In the genomic region with DNA sequence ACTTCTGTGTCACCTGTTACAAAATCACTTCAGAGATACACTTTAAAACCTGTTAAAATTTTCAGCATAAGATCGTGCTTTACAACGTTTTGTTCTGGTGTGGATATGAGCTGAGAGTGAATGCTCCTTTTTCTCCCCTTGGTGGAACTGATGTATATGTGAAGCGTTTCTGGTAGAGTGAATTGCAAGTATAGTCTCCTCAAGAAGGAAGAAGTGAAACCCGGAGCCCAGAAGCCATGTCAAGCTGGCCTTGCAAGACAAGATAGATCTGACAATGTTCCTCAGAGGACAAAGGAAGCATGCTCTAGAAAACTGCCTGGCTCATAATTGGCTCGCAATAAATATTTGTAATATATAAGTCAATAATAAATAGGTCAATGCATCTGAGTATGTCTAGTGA, we compare ENCODE assay signal across 29 cellular contexts. TPM values are rescaled to one million over a fixed set of nuclear protein-coding genes. Genes with fewer than 3 reads are reported as not detected.
DNase-seq lines count a peak whose midpoint lies in the region; ATAC-seq and TF ChIP-seq lines count a peak whose summit lies in the region.
"Had no signal": no experiment of that assay in that cellular context is flagged by ENCODE, and none has a peak within 500 bp of the region (broad histone marks: within the 10 kb centered on the region; RNA-seq: fewer than 3 reads in every experiment).

No MANE protein-coding gene starts in this region.

- intact Hi-C loops in left ventricle myocardium inferior (cut with micrococcal nuclease): no loop called here

- H3K9me3 ChIP-seq in neural progenitor cell (ENCODE audit: low read depth): no peaks in the 10 kb centered on the region
- H3K9me3 ChIP-seq in left ventricle myocardium inferior (replicated peaks): no peaks in the 10 kb centered on the region
- H3K9me3 ChIP-seq: body of pancreas, esophagus squamous epithelium, SJCRH30, spleen, upper lobe of right lung had no signal

- H3K4me3 ChIP-seq in neural progenitor cell (no peak overlapping the region), left ventricle myocardium inferior (no peak overlapping the region), GM23338 (no peak overlapping the region)
- H3K4me3 ChIP-seq: body of pancreas, esophagus squamous epithelium, SJCRH30, spleen, upper lobe of right lung had no signal

- H3K9me3 Mint-ChIP-seq in neural progenitor cell (no peaks in the 10 kb centered on the region), GM23338 (no peaks in the 10 kb centered on the region)
- H3K9me3 Mint-ChIP-seq: activated CD4-positive, alpha-beta T cell treated with anti-CD3 and anti-CD28 coated beads, Interleukin-2, amount 10 ng/mL, durations not matched to agents 7 days and 5 days; activated naive CD8-positive, alpha-beta T cell treated with anti-CD3 and anti-CD28 coated beads, Interleukin-2, amount 50 U/mL, for 24 hours; T-helper 1 cell treated with Interleukin-12 subunit alpha and Interleukin-12 subunit beta and Interleukin-4 antibody, amounts not matched to agents 30 μg/mL and 1 μg/mL, for 36 hours had no signal

- no peaks in the 10 kb centered on the region for H3K27me3 ChIP-seq in neural progenitor cell
- H3K27me3 ChIP-seq in left ventricle myocardium inferior (ENCODE audit: low read depth): no peaks in the 10 kb centered on the region
- no peaks in the 10 kb centered on the region for H3K27me3 ChIP-seq in GM23338 (ENCODE audit: insufficient read depth)
- H3K27me3 ChIP-seq: body of pancreas, esophagus squamous epithelium, SJCRH30, spleen, upper lobe of right lung had no signal

- H4K20me1 ChIP-seq in neural progenitor cell (ENCODE audit: low read depth) (no peaks in the 10 kb centered on the region), GM23338 (replicated peaks; ENCODE audit: insufficient read depth) (no peaks in the 10 kb centered on the region)

- H3K27me3 Mint-ChIP-seq in neural progenitor cell (ENCODE audit: insufficient read depth, low read depth): peaks cover 2% of the 10 kb centered on the region
- no peaks in the 10 kb centered on the region for H3K27me3 Mint-ChIP-seq in GM23338 (ENCODE audit: insufficient read depth, low read depth, poor library complexity)
- H3K27me3 Mint-ChIP-seq: activated CD4-positive, alpha-beta T cell treated with anti-CD3 and anti-CD28 coated beads, Interleukin-2, amount 10 ng/mL, durations not matched to agents 7 days and 5 days; activated naive CD8-positive, alpha-beta T cell treated with anti-CD3 and anti-CD28 coated beads, Interleukin-2, amount 50 U/mL, for 24 hours had no signal

- peaks cover 13% of the 10 kb centered on the region for H3K4me1 ChIP-seq in neural progenitor cell
- H3K4me1 ChIP-seq in left ventricle myocardium inferior: no peaks in the 10 kb centered on the region
- H3K4me1 ChIP-seq in GM23338 (ENCODE audit: insufficient read depth): peaks cover 37% of the 10 kb centered on the region
- H3K4me1 ChIP-seq: body of pancreas, esophagus squamous epithelium, SJCRH30, spleen, upper lobe of right lung had no signal

- no peaks in the 10 kb centered on the region for H3K9me2 ChIP-seq in GM23338 (ENCODE audit: insufficient read depth)

- H3K79me2 ChIP-seq in neural progenitor cell (ENCODE audit: low read depth): no peaks in the 10 kb centered on the region
- H3K79me2 ChIP-seq in GM23338 (replicated peaks; ENCODE audit: insufficient read depth): no peaks in the 10 kb centered on the region

- H3K36me3 ChIP-seq in neural progenitor cell: no peaks in the 10 kb centered on the region
- no peaks in the 10 kb centered on the region for H3K36me3 ChIP-seq in left ventricle myocardium inferior
- H3K36me3 ChIP-seq in GM23338 (ENCODE audit: insufficient read depth): no peaks in the 10 kb centered on the region
- H3K36me3 ChIP-seq: esophagus squamous epithelium, SJCRH30, spleen, upper lobe of right lung had no signal

- H3K36me3 Mint-ChIP-seq in neural progenitor cell (no peaks in the 10 kb centered on the region), GM23338 (ENCODE audit: low read depth) (no peaks in the 10 kb centered on the region)

- peaks cover 2% of the 10 kb centered on the region for H3K4me1 Mint-ChIP-seq in neural progenitor cell
- peaks cover 30% of the 10 kb centered on the region for H3K4me1 Mint-ChIP-seq in GM23338
- H3K4me1 Mint-ChIP-seq: activated CD4-positive, alpha-beta T cell treated with anti-CD3 and anti-CD28 coated beads, Interleukin-2, amount 10 ng/mL, durations not matched to agents 7 days and 5 days had no signal

- H3K4me2 ChIP-seq in neural progenitor cell (peak overlapping the region; percentile 32), GM23338 (no peak overlapping the region)
- H3K4me2 ChIP-seq: KMS-11 had no signal

- ATAC-seq in GM19324 (IDR thresholded peaks at IDR 0.05; ENCODE audit: low FRiP score, unreplicated experiment) (peak; percentile 49), HG02884 (IDR thresholded peaks at IDR 0.05; ENCODE audit: unreplicated experiment) (peak; percentile 65), GM23338 (no peak), HG03135 (IDR thresholded peaks at IDR 0.05; ENCODE audit: unreplicated experiment) (no peak)
- ATAC-seq: activated naive CD8-positive, alpha-beta T cell treated with anti-CD3 and anti-CD28 coated beads, Interleukin-2, amount 50 U/mL, for 24 hours; body of pancreas; PC-3; upper lobe of right lung had no signal

- DNase-seq in NOMO-1 (lab: John Stamatoyannopoulos, UW; ENCODE audit: unreplicated experiment in 2 of 2): peak; percentile 53 to 95
- DNase-seq in neural progenitor cell (ENCODE audit: low spot score): no peak
- DNase-seq in left ventricle myocardium inferior: no peak
- DNase-seq in GM23338 (ENCODE audit: low spot score): no peak
- DNase-seq: activated CD4-positive, alpha-beta T cell treated with anti-CD3 and anti-CD28 coated beads, Interleukin-2, amount 10 ng/mL, durations not matched to agents 7 days and 5 days; activated CD8-positive, alpha-beta memory T cell treated with anti-CD3 and anti-CD28 coated beads, Interleukin-2, amount 50 U/mL, for 4 hours; activated effector memory CD4-positive, alpha-beta T cell treated with Interleukin-2 at 50 U/mL for 16 hours; activated naive CD8-positive, alpha-beta T cell treated with anti-CD3 and anti-CD28 coated beads, Interleukin-2, amount 50 U/mL, for 24 hours; AML-193; body of pancreas; esophagus squamous epithelium; kidney glomerular epithelial cell; NCI-H1417; NCI-H510A treated with DMSO at 0.1 percent for 48 hours; PC-3; SJCRH30; spleen; stimulated activated CD4-positive, alpha-beta T cell treated with anti-CD3 and anti-CD28 coated beads, Interleukin-4, amount 100 ng/mL, for 24 hours; upper lobe of right lung had no signal

- H3K27ac Mint-ChIP-seq in neural progenitor cell (no peak overlapping the region), GM23338 (no peak overlapping the region)
- H3K27ac Mint-ChIP-seq: activated CD4-positive, alpha-beta T cell treated with anti-CD3 and anti-CD28 coated beads, Interleukin-2, amount 10 ng/mL, durations not matched to agents 7 days and 5 days; activated naive CD8-positive, alpha-beta T cell treated with anti-CD3 and anti-CD28 coated beads, Interleukin-2, amount 50 U/mL, for 24 hours; T-helper 1 cell treated with Interleukin-12 subunit alpha and Interleukin-12 subunit beta and Interleukin-4 antibody, amounts not matched to agents 30 μg/mL and 1 μg/mL, for 36 hours had no signal

- no peak overlapping the region for H3K9ac ChIP-seq in neural progenitor cell
- H3K9ac ChIP-seq: KMS-11 had no signal

- no peak overlapping the region for H2AFZ ChIP-seq in neural progenitor cell (replicated peaks)
- no peak overlapping the region for H2AFZ ChIP-seq in GM23338

- H3K27ac ChIP-seq in neural progenitor cell (no peak overlapping the region), left ventricle myocardium inferior (replicated peaks) (no peak overlapping the region), GM23338 (ENCODE audit: low read depth) (no peak overlapping the region)
- H3K27ac ChIP-seq: body of pancreas, esophagus squamous epithelium, KMS-11, SJCRH30, spleen, upper lobe of right lung had no signal

- H3F3A ChIP-seq in neural progenitor cell (ENCODE audit: low read depth) (no peaks in the 10 kb centered on the region), GM23338 (replicated peaks; ENCODE audit: low read depth) (no peaks in the 10 kb centered on the region)

- TF ChIP-seq CTCF in neural progenitor cell (IDR thresholded peaks at IDR 0.05) (no peak), left ventricle myocardium inferior (IDR thresholded peaks at IDR 0.05; ENCODE audit: borderline replicate concordance) (no peak), GM23338 (conservative IDR thresholded peaks at IDR 0.05; ENCODE audit: low read depth in 2 of 2) (no peak)

- no peak overlapping the region for H3K4me3 Mint-ChIP-seq in neural progenitor cell
- no peak overlapping the region for H3K4me3 Mint-ChIP-seq in GM23338
- H3K4me3 Mint-ChIP-seq: activated CD4-positive, alpha-beta T cell treated with anti-CD3 and anti-CD28 coated beads, Interleukin-2, amount 10 ng/mL, durations not matched to agents 7 days and 5 days; activated naive CD8-positive, alpha-beta T cell treated with anti-CD3 and anti-CD28 coated beads, Interleukin-2, amount 50 U/mL, for 24 hours; T-helper 1 cell treated with Interleukin-12 subunit alpha and Interleukin-12 subunit beta and Interleukin-4 antibody, amounts not matched to agents 30 μg/mL and 1 μg/mL, for 36 hours had no signal

TF ChIP-seq in GM23338, 12 proteins besides CTCF, POLR2A, EP300 and RAD21 (continues in another document):
- TF ChIP-seq, protein P1, sequence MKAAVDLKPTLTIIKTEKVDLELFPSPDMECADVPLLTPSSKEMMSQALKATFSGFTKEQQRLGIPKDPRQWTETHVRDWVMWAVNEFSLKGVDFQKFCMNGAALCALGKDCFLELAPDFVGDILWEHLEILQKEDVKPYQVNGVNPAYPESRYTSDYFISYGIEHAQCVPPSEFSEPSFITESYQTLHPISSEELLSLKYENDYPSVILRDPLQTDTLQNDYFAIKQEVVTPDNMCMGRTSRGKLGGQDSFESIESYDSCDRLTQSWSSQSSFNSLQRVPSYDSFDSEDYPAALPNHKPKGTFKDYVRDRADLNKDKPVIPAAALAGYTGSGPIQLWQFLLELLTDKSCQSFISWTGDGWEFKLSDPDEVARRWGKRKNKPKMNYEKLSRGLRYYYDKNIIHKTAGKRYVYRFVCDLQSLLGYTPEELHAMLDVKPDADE (IDR thresholded peaks at IDR 0.05): no peak

RNA-seq across cellular contexts. Expression of a gene that starts 23.6 kb away (rescaled TPM):
- not detected in 2 replicates for total RNA-seq in neural progenitor cell (ENCODE audit: low replicate concordance)
- total RNA-seq in left ventricle myocardium inferior: 0.41 TPM
- total RNA-seq in GM23338 (2014; rRNA removed; shearing (Covaris generic)): 1.8 and 2.5 TPM in 2 replicates
- 0.57 and 0.68 TPM in 2 replicates for polyA plus RNA-seq in GM23338 (2016; fragmentation: Nextera tagmentation; extraction: Ambion mirVana)
- total RNA-seq: activated CD4-positive, alpha-beta T cell treated with anti-CD3 and anti-CD28 coated beads, Interleukin-2, amount 10 ng/mL, durations not matched to agents 7 days and 5 days; Daoy; glomerular endothelial cell; HT-29; myocyte; PC-3; renal cortical epithelial cell; SJCRH30; upper lobe of right lung had no signal

Comparison
In these comparisons a context has a peak if more than half of its experiments do, and no peak if none do; other contexts are left out.
1. ATAC-seq: peak in GM19324 (single experiment) and HG02884 (single experiment); none in GM23338 (single experiment) and HG03135 (single experiment).
2. DNase-seq: peak in NOMO-1 (2 of 2); none in neural progenitor cell (single experiment), left ventricle myocardium inferior (single experiment) and GM23338 (single experiment).